ENCODE assay signal across 19 cellular contexts in genomic region chr2:212114489-212114888, GRCh38.
DNase-seq lines count a peak whose midpoint lies in the region; ATAC-seq and TF ChIP-seq lines count a peak whose summit lies in the region.
"Had no signal": no experiment of that assay in that cellular context is flagged by ENCODE, and none has a peak within 500 bp of the region (broad histone marks: within the 10 kb centered on the region; RNA-seq: fewer than 3 reads in every experiment).

No MANE protein-coding gene starts in this region.

- no CpG with 5 or more reads among the region's 1 CpG for WGBS in trophoblast cell (ENCODE audit: extremely low coverage, insufficient coverage, insufficient read length)

- CTCF ChIA-PET in T-cell (lab: Charles Lee): no interaction called here

- H4K8ac ChIP-seq in trophoblast cell (ENCODE audit: low read depth, low read length): no peak overlapping the region

- no peak overlapping the region for H3K14ac ChIP-seq in trophoblast cell (ENCODE audit: low read length)

- POLR2A ChIA-PET in T-cell (lab: Charles Lee): no interaction called here

- H3K4me2 ChIP-seq in trophoblast cell (ENCODE audit: low read length): no peak overlapping the region
- H3K4me2 ChIP-seq: GM23338 had no signal

- DNase-seq in DMS79 treated with DMSO at 0.1 percent for 48 hours (lab: John Stamatoyannopoulos, UW) (peak; percentile 82), NCI-H345 treated with DMSO at 0.1 percent for 48 hours (lab: John Stamatoyannopoulos, UW; ENCODE audit: unreplicated experiment) (peak; percentile 61), lower lobe of right lung (no peak), trophoblast cell (peak; percentile 28 to 67), pons (ENCODE audit: low spot score) (no peak), T-cell (no peak)
- DNase-seq: C1 segment of cervical spinal cord; Calu3; CD4-positive, alpha-beta memory T cell; COR-L47; DMS53; EL; GDM1; H9 had no signal

- no peak overlapping the region for H3K18ac ChIP-seq in trophoblast cell (ENCODE audit: low read length)

- H2BK120ac ChIP-seq in trophoblast cell (ENCODE audit: insufficient read depth, low read length, poor library complexity): no peak overlapping the region

- no peaks in the 10 kb centered on the region for H3K79me1 ChIP-seq in trophoblast cell (ENCODE audit: low read length)

- H3K4me1 Mint-ChIP-seq in T-cell: no peaks in the 10 kb centered on the region
- H3K4me1 Mint-ChIP-seq: CD4-positive, alpha-beta memory T cell had no signal

- H2BK5ac ChIP-seq in trophoblast cell (ENCODE audit: low read depth, low read length, poor library complexity): no peak overlapping the region

- H3K36me3 ChIP-seq in lower lobe of right lung (no peaks in the 10 kb centered on the region), trophoblast cell (ENCODE audit: control insufficient read depth in 1 of 2, insufficient read depth in 2 of 2, low read length in 2 of 2) (no peaks in the 10 kb centered on the region)

- H4K12ac ChIP-seq in trophoblast cell (ENCODE audit: low read depth, low read length): no peak overlapping the region

- peak; percentile 62 to 86 for ATAC-seq in lower lobe of right lung
- ATAC-seq in HG03135 (IDR thresholded peaks at IDR 0.05; ENCODE audit: unreplicated experiment): no peak
- no peak for ATAC-seq in GM21526 (IDR thresholded peaks at IDR 0.05; ENCODE audit: low FRiP score, unreplicated experiment)
- no peak for ATAC-seq in T-cell (replicated peaks in 1 of 4)
- ATAC-seq: GM12878, GM23338, HCT116 had no signal

- H2BK12ac ChIP-seq in trophoblast cell (ENCODE audit: low read length): no peak overlapping the region

- H3K4me1 ChIP-seq in lower lobe of right lung (no peaks in the 10 kb centered on the region), trophoblast cell (ENCODE audit: control insufficient read depth in 1 of 2, insufficient read depth in 2 of 2, low read length in 2 of 2) (no peaks in the 10 kb centered on the region)

- H4K91ac ChIP-seq in trophoblast cell (ENCODE audit: low read depth, low read length): no peak overlapping the region

- no peaks in the 10 kb centered on the region for H3K9me3 ChIP-seq in lower lobe of right lung
- no peaks in the 10 kb centered on the region for H3K9me3 ChIP-seq in trophoblast cell (ENCODE audit: insufficient read depth, low read depth, low read length)

- H3K27me3 ChIP-seq in lower lobe of right lung (ENCODE audit: low read depth): no peaks in the 10 kb centered on the region
- no peaks in the 10 kb centered on the region for H3K27me3 ChIP-seq in trophoblast cell (ENCODE audit: insufficient read depth, low read length)

- no peak overlapping the region for H2AFZ ChIP-seq in trophoblast cell (ENCODE audit: insufficient read depth, low read length, poor library complexity)
- H2AFZ ChIP-seq: GM23338 had no signal

- no peak overlapping the region for H3K27ac Mint-ChIP-seq in T-cell
- H3K27ac Mint-ChIP-seq: CD4-positive, alpha-beta memory T cell; GM23338 had no signal

- no peaks in the 10 kb centered on the region for H3K36me3 Mint-ChIP-seq in T-cell
- H3K36me3 Mint-ChIP-seq: CD4-positive, alpha-beta memory T cell had no signal

- TF ChIP-seq CTCF in lower lobe of right lung (IDR thresholded peaks at IDR 0.05): no peak

- no peak overlapping the region for H2AK5ac ChIP-seq in trophoblast cell (ENCODE audit: low read length)

- no peaks in the 10 kb centered on the region for H3K27me3 Mint-ChIP-seq in T-cell
- H3K27me3 Mint-ChIP-seq: CD4-positive, alpha-beta memory T cell had no signal

- H3K4me3 ChIP-seq in lower lobe of right lung (no peak overlapping the region), trophoblast cell (ENCODE audit: low read depth, low read length) (no peak overlapping the region)
- H3K4me3 ChIP-seq: GM12878, GM23338 had no signal

- no peak overlapping the region for H3K27ac ChIP-seq in lower lobe of right lung
- no peak overlapping the region for H3K27ac ChIP-seq in trophoblast cell (ENCODE audit: low read depth, low read length)

- H3K79me2 ChIP-seq in trophoblast cell (ENCODE audit: control insufficient read depth, insufficient read depth, low read length, poor library complexity): no peaks in the 10 kb centered on the region

- intact Hi-C loops in lower lobe of right lung (cut with DNase I): no loop called here

- no peak overlapping the region for H3K4me3 Mint-ChIP-seq in T-cell
- H3K4me3 Mint-ChIP-seq: CD4-positive, alpha-beta memory T cell; GM23338; H9 had no signal

- no peak overlapping the region for H3K23ac ChIP-seq in trophoblast cell (ENCODE audit: low read length)

- H3K9ac ChIP-seq in trophoblast cell (ENCODE audit: low read length): no peak overlapping the region

- H3K4ac ChIP-seq in trophoblast cell (ENCODE audit: low read depth, low read length): no peak overlapping the region

- H3K9me3 Mint-ChIP-seq in T-cell: peaks cover 3 to 6% (median 4%) of the 10 kb centered on the region in 3 donors
- H3K9me3 Mint-ChIP-seq: GM23338 had no signal

Comparison
In these comparisons a context has a peak if more than half of its experiments do, and no peak if none do; other contexts are left out.
1. DNase-seq: peak in DMS79 treated with DMSO at 0.1 percent for 48 hours (single experiment), NCI-H345 treated with DMSO at 0.1 percent for 48 hours (single experiment) and trophoblast cell (2 of 2); none in lower lobe of right lung (single experiment), pons (single experiment) and T-cell (0 of 34).
2. ATAC-seq: peak in lower lobe of right lung (2 of 2); none in HG03135 (single experiment), GM21526 (single experiment) and T-cell (0 of 4).